Comparison of ENCODE assay signal across 10 cellular contexts in the genomic region with DNA sequence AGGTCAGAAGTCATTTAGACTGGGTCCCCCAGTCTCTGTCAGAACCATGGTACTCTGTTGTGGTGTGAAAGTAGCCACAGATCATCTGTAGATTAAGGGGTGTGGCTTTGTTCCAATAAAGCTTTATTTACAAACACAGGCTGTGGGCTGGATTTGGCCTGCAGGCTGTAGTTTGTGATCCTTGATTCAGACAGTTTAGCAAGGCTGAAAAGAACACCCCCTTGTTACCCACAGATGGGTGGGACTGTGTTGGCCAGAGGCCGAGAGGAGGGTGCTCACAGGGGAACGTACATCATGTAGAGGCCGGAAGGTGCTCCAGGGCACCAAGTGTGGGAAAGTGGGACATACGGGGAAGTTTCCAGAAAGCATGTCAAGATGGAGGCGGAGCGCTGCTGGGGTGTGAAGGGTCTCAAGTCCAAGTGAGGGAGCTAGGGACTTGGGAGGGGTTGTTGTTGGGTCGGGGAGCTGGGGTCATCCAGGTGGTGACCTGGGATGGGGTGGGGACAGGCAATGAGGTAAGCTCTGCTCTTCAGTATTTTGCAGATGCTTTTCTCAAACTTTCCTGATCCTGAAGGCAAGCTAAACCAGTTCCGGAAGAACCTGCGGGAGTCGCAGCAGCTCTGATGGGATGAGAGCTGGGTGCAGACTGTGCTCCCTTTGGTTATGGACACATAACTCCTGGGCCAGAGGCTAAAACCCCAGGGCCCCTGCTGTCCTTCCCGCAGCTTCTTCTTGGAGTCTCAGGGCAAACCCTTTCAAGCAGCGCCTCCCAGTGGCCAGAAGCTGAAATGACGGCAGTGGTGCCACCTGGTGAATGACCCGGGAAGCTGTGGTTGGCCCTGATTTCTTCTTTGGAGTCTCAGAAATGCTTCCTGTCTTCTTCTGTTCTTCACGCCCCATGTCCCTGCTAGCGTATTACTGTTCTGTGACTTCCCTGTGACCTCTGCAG. TPM values are rescaled to one million over a fixed set of nuclear protein-coding genes. Genes with fewer than 3 reads are reported as not detected.
DNase-seq lines count a peak whose midpoint lies in the region; ATAC-seq and TF ChIP-seq lines count a peak whose summit lies in the region.
"Not testable (repeated sequence)": the region's sequence is repeated elsewhere in the genome, so short reads cannot be mapped to it uniquely, and the experiment has no call there.
"Had no signal": no experiment of that assay in that cellular context is flagged by ENCODE, and none has a peak within 500 bp of the region (broad histone marks: within the 10 kb centered on the region; RNA-seq: fewer than 3 reads in every experiment).

No MANE protein-coding gene starts in this region.

- in situ Hi-C loops in KBM-7 (cut with MboI; ENCODE audit: low pct_unique_long_range_greater_than_20kb, low sequenced_read_pairs) = not testable (repeated sequence)

- peak overlapping the region in 3 of 7 donors; percentile 48 to 78 (median 62) for H3K27ac Mint-ChIP-seq in CD4-positive, alpha-beta memory T cell
- H3K27ac Mint-ChIP-seq in activated T-helper 1 cell treated with anti-CD3 and anti-CD28 coated beads, Interleukin-12 subunit alpha, Interleukin-12 subunit beta, Interleukin-2, Interleukin-4 antibody, amounts not matched to agents 30 ng/mL and 10 ng/mL and 1 ng/mL, durations not matched to agents 14 hours and 24 hours and 36 hours; neural progenitor cell: not testable (repeated sequence)

- not testable (repeated sequence) for H3K4me2 ChIP-seq in neural progenitor cell

- ATAC-seq in RWPE2 (ENCODE audit: low read depth) = not testable (repeated sequence)

- H3K9ac ChIP-seq in colonic mucosa (ENCODE audit: low read depth in 2 of 2, low read length in 2 of 2); neural progenitor cell: not testable (repeated sequence)

- H3K27me3 Mint-ChIP-seq in CD4-positive, alpha-beta memory T cell; activated T-helper 1 cell treated with anti-CD3 and anti-CD28 coated beads, Interleukin-12 subunit alpha, Interleukin-12 subunit beta, Interleukin-2, Interleukin-4 antibody, amounts not matched to agents 30 ng/mL and 10 ng/mL and 1 ng/mL, durations not matched to agents 14 hours and 24 hours and 36 hours (ENCODE audit: insufficient read depth); neural progenitor cell (ENCODE audit: insufficient read depth, low read depth): not testable (repeated sequence)

- not testable (repeated sequence) for H3K4me3 Mint-ChIP-seq in CD4-positive, alpha-beta memory T cell; activated T-helper 1 cell treated with anti-CD3 and anti-CD28 coated beads, Interleukin-12 subunit alpha, Interleukin-12 subunit beta, Interleukin-2, Interleukin-4 antibody, amounts not matched to agents 30 ng/mL and 10 ng/mL and 1 ng/mL, durations not matched to agents 14 hours and 24 hours and 36 hours; neural progenitor cell

- TF ChIP-seq CTCF in RWPE2 (IDR thresholded peaks at IDR 0.05; ENCODE audit: poor library complexity, severe bottlenecking) = peak; percentile 33
- peak; percentile 32 for TF ChIP-seq CTCF in colonic mucosa (IDR thresholded peaks at IDR 0.05)
- peak; percentile 65 for TF ChIP-seq CTCF in left ventricle myocardium inferior (IDR thresholded peaks at IDR 0.05; ENCODE audit: borderline replicate concordance)
- TF ChIP-seq CTCF in neural progenitor cell (IDR thresholded peaks at IDR 0.05) = peak; percentile 54

- H3K27me3 ChIP-seq in CD4-positive, alpha-beta memory T cell (ENCODE audit: insufficient read depth, low read length); RWPE2 (ENCODE audit: insufficient read depth, poor library complexity, severe bottlenecking); colonic mucosa; left ventricle myocardium inferior (ENCODE audit: low read depth); neural progenitor cell: not testable (repeated sequence)

- not testable (repeated sequence) for H3K36me3 ChIP-seq in CD4-positive, alpha-beta memory T cell (ENCODE audit: insufficient read depth, low read length); RWPE2 (ENCODE audit: low read depth); colonic mucosa; left ventricle myocardium inferior; neural progenitor cell

- H3K4me1 Mint-ChIP-seq in CD4-positive, alpha-beta memory T cell = peaks cover 15 to 33% (median 18%) of the 10 kb centered on the region in 4 donors
- H3K4me1 Mint-ChIP-seq in activated T-helper 1 cell treated with anti-CD3 and anti-CD28 coated beads, Interleukin-12 subunit alpha, Interleukin-12 subunit beta, Interleukin-2, Interleukin-4 antibody, amounts not matched to agents 30 ng/mL and 10 ng/mL and 1 ng/mL, durations not matched to agents 14 hours and 24 hours and 36 hours (ENCODE audit: low read depth) = peaks cover 25% of the 10 kb centered on the region
- not testable (repeated sequence) for H3K4me1 Mint-ChIP-seq in neural progenitor cell

- H3F3A ChIP-seq in neural progenitor cell (ENCODE audit: low read depth) = not testable (repeated sequence)

- not testable (repeated sequence) for H2AFZ ChIP-seq in neural progenitor cell (replicated peaks)

- not testable (repeated sequence) for H3K9me3 ChIP-seq in CD4-positive, alpha-beta memory T cell (ENCODE audit: control insufficient read depth in 1 of 2, low read length in 2 of 2); RWPE2 (ENCODE audit: severe bottlenecking); colonic mucosa; left ventricle myocardium inferior (replicated peaks); neural progenitor cell (ENCODE audit: low read depth)

- intact Hi-C loops in CD4-positive, alpha-beta memory T cell (cut with micrococcal nuclease); colonic mucosa (cut with DNase I): not testable (repeated sequence)
- intact Hi-C loops in activated T-helper 1 cell treated with anti-CD3 and anti-CD28 coated beads, Interleukin-12 subunit alpha, Interleukin-12 subunit beta, Interleukin-2, Interleukin-4 antibody, amounts not matched to agents 30 ng/mL and 10 ng/mL and 1 ng/mL, durations not matched to agents 14 hours and 24 hours and 36 hours (cut with micrococcal nuclease) = loop anchor here (5.0 kb wide), 1 partner anchor 156 kb away; no protein-coding TSS in a partner anchor
- intact Hi-C loops in left ventricle myocardium inferior (cut with micrococcal nuclease) = loop anchor here (10.0 kb wide), 1 partner anchor 153 kb away; no protein-coding TSS in a partner anchor

- H3K27ac ChIP-seq in CD4-positive, alpha-beta memory T cell (ENCODE audit: low read depth, low read length); RWPE2 (ENCODE audit: poor library complexity, severe bottlenecking); colonic mucosa; left ventricle myocardium inferior (replicated peaks); neural progenitor cell: not testable (repeated sequence)

- H4K20me1 ChIP-seq in neural progenitor cell (ENCODE audit: low read depth) = not testable (repeated sequence)

- DNase-seq in CD4-positive, alpha-beta memory T cell = peak in 4 of 5 donors; percentile 49 to 69 (median 57)
- DNase-seq in KBM-7 = peak; percentile 45
- DNase-seq in RWPE2 (ENCODE audit: low spot score); neural progenitor cell (ENCODE audit: low spot score): not testable (repeated sequence)
- peak; percentile 40 for DNase-seq in activated T-helper 1 cell treated with anti-CD3 and anti-CD28 coated beads, Interleukin-12 subunit alpha, Interleukin-12 subunit beta, Interleukin-2, Interleukin-4 antibody, amounts not matched to agents 30 ng/mL and 10 ng/mL and 1 ng/mL, durations not matched to agents 14 hours and 24 hours and 36 hours (ENCODE audit: low spot score)
- DNase-seq in colonic mucosa = peak; percentile 63
- peak; percentile 51 for DNase-seq in left ventricle myocardium inferior
- DNase-seq in stimulated activated naive CD4-positive, alpha-beta T cell (lab: John Stamatoyannopoulos, UW) = peak; percentile 21 to 43 (median 30)

- not testable (repeated sequence) for H3K79me2 ChIP-seq in neural progenitor cell (ENCODE audit: low read depth)

- H3K4me1 ChIP-seq in CD4-positive, alpha-beta memory T cell (ENCODE audit: insufficient read depth, low read length) = peaks cover 12% of the 10 kb centered on the region
- not testable (repeated sequence) for H3K4me1 ChIP-seq in RWPE2 (ENCODE audit: insufficient read depth, poor library complexity, severe bottlenecking); colonic mucosa; left ventricle myocardium inferior; neural progenitor cell

- H3K4me3 ChIP-seq in CD4-positive, alpha-beta memory T cell (ENCODE audit: low read length in 2 of 2); RWPE2 (ENCODE audit: severe bottlenecking); colonic mucosa; left ventricle myocardium inferior; neural progenitor cell: not testable (repeated sequence)

- CTCF ChIA-PET in CD4-positive, alpha-beta memory T cell (lab: Charles Lee; ENCODE audit: partially characterized antibody) = interaction anchor here (0.9 to 2.6 kb wide), 4 partner anchors 8 to 157 kb away, joined by 3 to 9 read pairs (median 8); no protein-coding TSS in a partner anchor

- H3K9me3 Mint-ChIP-seq in CD4-positive, alpha-beta memory T cell; activated T-helper 1 cell treated with anti-CD3 and anti-CD28 coated beads, Interleukin-12 subunit alpha, Interleukin-12 subunit beta, Interleukin-2, Interleukin-4 antibody, amounts not matched to agents 30 ng/mL and 10 ng/mL and 1 ng/mL, durations not matched to agents 14 hours and 24 hours and 36 hours; neural progenitor cell: not testable (repeated sequence)

- POLR2A ChIA-PET in CD4-positive, alpha-beta memory T cell (lab: Charles Lee; ENCODE audit: partially characterized antibody) = not testable (repeated sequence)

- not testable (repeated sequence) for H3K36me3 Mint-ChIP-seq in CD4-positive, alpha-beta memory T cell; activated T-helper 1 cell treated with anti-CD3 and anti-CD28 coated beads, Interleukin-12 subunit alpha, Interleukin-12 subunit beta, Interleukin-2, Interleukin-4 antibody, amounts not matched to agents 30 ng/mL and 10 ng/mL and 1 ng/mL, durations not matched to agents 14 hours and 24 hours and 36 hours (ENCODE audit: low read depth); neural progenitor cell

RNA-seq across cellular contexts. Expression of gene ALG1L2, which starts 16.3 kb away (rescaled TPM):
- total RNA-seq in CD4-positive, alpha-beta memory T cell = 1 to 10 TPM; 1.5 to 2.2 TPM
- not detected for polyA plus RNA-seq in CD4-positive, alpha-beta memory T cell
- not detected in 2 replicates for total RNA-seq in activated T-helper 1 cell treated with anti-CD3 and anti-CD28 coated beads, Interleukin-12 subunit alpha, Interleukin-12 subunit beta, Interleukin-2, Interleukin-4 antibody, amounts not matched to agents 30 ng/mL and 10 ng/mL and 1 ng/mL, durations not matched to agents 14 hours and 24 hours and 36 hours
- total RNA-seq in colonic mucosa = 1 to 10 TPM in 1 of 2 donors, not detected in 1; 1.6 TPM
- total RNA-seq in left ventricle myocardium inferior = not detected
- total RNA-seq in neural progenitor cell (ENCODE audit: low replicate concordance) = 0.59 TPM in 1 of 2 replicates, not detected in the other
- total RNA-seq: activated CD4-positive, alpha-beta memory T cell treated with anti-CD3 and anti-CD28 coated beads for 36 hours; mononuclear cell had no signal
